ENCODE assay signal across 11 cellular contexts in the genomic region with DNA sequence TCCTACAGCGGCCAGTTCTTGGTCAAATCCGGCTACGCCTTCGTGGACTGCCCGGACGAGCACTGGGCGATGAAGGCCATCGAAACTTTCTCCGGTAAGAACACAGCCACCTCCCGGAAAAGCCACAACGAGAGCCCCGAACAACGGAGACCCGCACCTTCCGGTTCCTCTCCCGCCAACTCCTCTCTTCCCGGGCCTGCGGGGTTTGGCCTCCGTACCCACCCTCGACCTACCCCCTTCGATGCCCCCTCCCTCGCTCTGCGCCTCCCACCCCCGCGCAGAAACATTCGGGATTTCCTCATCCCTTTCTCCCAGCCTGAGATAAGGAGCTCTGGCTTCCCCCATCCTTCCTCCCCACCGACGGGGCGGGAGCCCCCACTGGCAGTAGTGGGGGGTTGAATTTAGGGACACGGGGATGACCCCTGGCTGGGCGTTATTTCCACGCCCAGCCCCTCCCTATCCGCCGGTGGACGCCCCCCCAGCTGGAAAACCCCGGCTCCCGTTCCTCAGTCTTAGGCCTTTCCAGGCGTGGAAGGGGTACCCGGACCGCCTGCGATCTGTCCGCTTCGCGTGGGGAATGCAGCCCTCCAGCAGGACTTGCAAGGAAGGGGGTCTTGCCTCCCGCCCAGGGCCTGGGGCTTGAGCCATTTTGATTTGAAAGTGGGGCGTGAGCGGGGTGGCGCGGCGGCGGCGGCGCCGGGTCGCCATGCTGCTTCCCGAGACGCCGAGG. TPM values are rescaled to one million over a fixed set of nuclear protein-coding genes. Genes with fewer than 3 reads are reported as not detected.
A peak's percentile ranks its signal among the peaks of the same experiment; 100 is the strongest.
DNase-seq lines count a peak whose midpoint lies in the region; ATAC-seq and TF ChIP-seq lines count a peak whose summit lies in the region.
"Had no signal": no experiment of that assay in that cellular context is flagged by ENCODE, and none has a peak within 500 bp of the region (broad histone marks: within the 10 kb centered on the region; RNA-seq: fewer than 3 reads in every experiment).

No MANE protein-coding gene starts in this region.

- H3K4me3 Mint-ChIP-seq in activated naive CD4-positive, alpha-beta T cell treated with anti-CD3 and anti-CD28 coated beads for 36 hours: peak overlapping the region; percentile 62
- H3K4me3 Mint-ChIP-seq in stimulated activated naive CD8-positive, alpha-beta T cell treated with anti-CD3 and anti-CD28 coated beads, Interleukin-15, amount 100 ng/mL, for 72 hours: peak overlapping the region; percentile 80 to 88

- peaks cover 70% of the 10 kb centered on the region for H3K27me3 Mint-ChIP-seq in activated naive CD4-positive, alpha-beta T cell treated with anti-CD3 and anti-CD28 coated beads for 36 hours (ENCODE audit: low read depth)
- H3K27me3 Mint-ChIP-seq in stimulated activated naive CD8-positive, alpha-beta T cell treated with anti-CD3 and anti-CD28 coated beads, Interleukin-15, amount 100 ng/mL, for 72 hours: peaks cover 91% of the 10 kb centered on the region

- peaks cover 0 to under 1% of the 10 kb centered on the region in 2 donors for H3K9me3 ChIP-seq in right atrium auricular region
- H3K9me3 ChIP-seq in adrenal gland (replicated peaks in 1 of 3): no peaks in the 10 kb centered on the region

- no peak for TF ChIP-seq CTCF in WI38 (IDR thresholded peaks at IDR 0.05; ENCODE audit: low read depth, low read length)
- no peak for TF ChIP-seq CTCF in right atrium auricular region (IDR thresholded peaks at IDR 0.05)
- no peak for TF ChIP-seq CTCF in adrenal gland (IDR thresholded peaks at IDR 0.05)

- peak overlapping the region; percentile 86 for H3K4me3 ChIP-seq in WI38 (ENCODE audit: low read depth, low read length)
- peak overlapping the region in 1 of 2 donors; percentile 32 for H3K4me3 ChIP-seq in right atrium auricular region
- no peak overlapping the region for H3K4me3 ChIP-seq in adrenal gland

- peaks cover 0 to 33% of the 10 kb centered on the region in 2 donors for H3K4me1 ChIP-seq in right atrium auricular region
- H3K4me1 ChIP-seq in adrenal gland (replicated peaks in 1 of 2): no peaks in the 10 kb centered on the region

- H3K36me3 Mint-ChIP-seq in activated naive CD4-positive, alpha-beta T cell treated with anti-CD3 and anti-CD28 coated beads for 36 hours (ENCODE audit: low read depth): no peaks in the 10 kb centered on the region

- CTCF ChIA-PET in activated naive CD4-positive, alpha-beta T cell treated with anti-CD3 and anti-CD28 coated beads for 36 hours (lab: Charles Lee): interaction anchor here (1.8 kb wide), 1 partner anchor 38 kb away, joined by 4 read pairs; no protein-coding TSS in a partner anchor

- DNase-seq in activated naive CD4-positive, alpha-beta T cell treated with anti-CD3 and anti-CD28 coated beads for 36 hours: peak; percentile 9
- no peak for DNase-seq in activated naive CD4-positive, alpha-beta T cell treated with Interleukin-2 at 50 U/mL for 16 hours
- DNase-seq in right atrium auricular region (ENCODE audit: low spot score) (peak; percentile 48), SKM-1 treated with dmso at 0.1 percent for 144 hours (lab: John Stamatoyannopoulos, UW; ENCODE audit: unreplicated experiment) (no peak), NCI-H774 (lab: John Stamatoyannopoulos, UW) (no peak), adrenal gland (no peak)
- DNase-seq in stimulated activated naive CD8-positive, alpha-beta T cell treated with anti-CD3 and anti-CD28 coated beads, Interleukin-15, amount 100 ng/mL, for 72 hours: no peak
- DNase-seq: DMS153 had no signal

- WGBS in adrenal gland, 4 donors: 4 to 6% (median 5%) methylated on average over 12 to 58 of the region's 58 CpGs

- ATAC-seq in stimulated activated naive CD8-positive, alpha-beta T cell treated with anti-CD3 and anti-CD28 coated beads, Interleukin-15, amount 100 ng/mL, for 72 hours: peak; percentile 20

- H3K36me3 ChIP-seq in right atrium auricular region (no peaks in the 10 kb centered on the region), adrenal gland (replicated peaks in 1 of 2) (no peaks in the 10 kb centered on the region)

- intact Hi-C loops in activated naive CD4-positive, alpha-beta T cell treated with anti-CD3 and anti-CD28 coated beads for 36 hours (cut with micrococcal nuclease): loop anchor here (10.0 kb wide), 1 partner anchor 273 kb away; the partner anchor contains the start of genes HOXB13, PRAC1 and PRAC2
- intact Hi-C loops in adrenal gland (cut with DNase I): no loop called here

- peaks cover 29% of the 10 kb centered on the region for H3K4me1 Mint-ChIP-seq in activated naive CD4-positive, alpha-beta T cell treated with anti-CD3 and anti-CD28 coated beads for 36 hours (ENCODE audit: low read depth)
- peaks cover 42% of the 10 kb centered on the region for H3K4me1 Mint-ChIP-seq in stimulated activated naive CD8-positive, alpha-beta T cell treated with anti-CD3 and anti-CD28 coated beads, Interleukin-15, amount 100 ng/mL, for 72 hours

- H3K27me3 ChIP-seq in right atrium auricular region (peaks cover 63 to 82% of the 10 kb centered on the region in 2 donors), adrenal gland (peaks cover 97% of the 10 kb centered on the region)

- H3K9me3 Mint-ChIP-seq in activated naive CD4-positive, alpha-beta T cell treated with anti-CD3 and anti-CD28 coated beads for 36 hours: no peaks in the 10 kb centered on the region
- no peaks in the 10 kb centered on the region for H3K9me3 Mint-ChIP-seq in stimulated activated naive CD8-positive, alpha-beta T cell treated with anti-CD3 and anti-CD28 coated beads, Interleukin-15, amount 100 ng/mL, for 72 hours

- no peak overlapping the region for H3K27ac Mint-ChIP-seq in activated naive CD4-positive, alpha-beta T cell treated with anti-CD3 and anti-CD28 coated beads for 36 hours
- H3K27ac Mint-ChIP-seq in stimulated activated naive CD8-positive, alpha-beta T cell treated with anti-CD3 and anti-CD28 coated beads, Interleukin-15, amount 100 ng/mL, for 72 hours: peak overlapping the region in 1 of 2 donors; percentile 69

- H3K27ac ChIP-seq in right atrium auricular region (no peak overlapping the region), adrenal gland (no peak overlapping the region)

- TF ChIP-seq POLR2A in adrenal gland (IDR thresholded peaks at IDR 0.05): no peak

RNA-seq across cellular contexts. Expression of gene IGF2BP1, which starts 0.8 kb away (rescaled TPM):
- under 1 TPM; 0.57 to 0.60 TPM for total RNA-seq in activated naive CD4-positive, alpha-beta T cell treated with anti-CD3 and anti-CD28 coated beads for 36 hours
- not detected for total RNA-seq in right atrium auricular region
- total RNA-seq in adrenal gland: 1 to 10 TPM in 1 of 8 donors, under 1 TPM in 4, not detected in 3; under 0.01 to 1.5 (median 0.32) TPM
- under 1 TPM in 2 of 3 donors, not detected in 1; under 0.01 to 0.02 TPM for polyA plus RNA-seq in adrenal gland

RNA-seq across cellular contexts. Expression of gene GIP, which starts 29.6 kb away (rescaled TPM):
- total RNA-seq in activated naive CD4-positive, alpha-beta T cell treated with anti-CD3 and anti-CD28 coated beads for 36 hours: not detected
- not detected for total RNA-seq in right atrium auricular region
- under 1 TPM in 1 of 8 donors, not detected in 7; 0.35 TPM for total RNA-seq in adrenal gland
- under 1 TPM in 1 of 3 donors, not detected in 2; 0.97 TPM for polyA plus RNA-seq in adrenal gland
- total RNA-seq: dermis microvascular lymphatic vessel endothelial cell, LHCN-M2 had no signal

RNA-seq across cellular contexts. Expression of gene SNF8, which starts 53.4 kb away (rescaled TPM):
- total RNA-seq in activated naive CD4-positive, alpha-beta T cell treated with anti-CD3 and anti-CD28 coated beads for 36 hours: 10 to 100 TPM; 90.3 to 96.3 TPM
- total RNA-seq in right atrium auricular region (10 to 100 TPM; 67.2 to 91.6 TPM), adrenal gland (100 to 1,000 TPM in 4 of 8 donors, 10 to 100 TPM in 4; 52.0 to 133 (median 102) TPM)
- polyA plus RNA-seq in adrenal gland: 100 to 1,000 TPM in 2 of 3 donors, 10 to 100 TPM in 1; 98.8 to 160 (median 142) TPM

Comparison
In these comparisons a context has a peak if more than half of its experiments do, and no peak if none do; other contexts are left out.
1. DNase-seq: peak in activated naive CD4-positive, alpha-beta T cell treated with anti-CD3 and anti-CD28 coated beads for 36 hours (single experiment) and right atrium auricular region (single experiment); none in activated naive CD4-positive, alpha-beta T cell treated with Interleukin-2 at 50 U/mL for 16 hours (single experiment), stimulated activated naive CD8-positive, alpha-beta T cell treated with anti-CD3 and anti-CD28 coated beads, Interleukin-15, amount 100 ng/mL, for 72 hours (0 of 2), SKM-1 treated with dmso at 0.1 percent for 144 hours (single experiment), NCI-H774 (single experiment) and adrenal gland (0 of 7).